Comparison of ENCODE assay signal across 1 cellular context in the genomic region with DNA sequence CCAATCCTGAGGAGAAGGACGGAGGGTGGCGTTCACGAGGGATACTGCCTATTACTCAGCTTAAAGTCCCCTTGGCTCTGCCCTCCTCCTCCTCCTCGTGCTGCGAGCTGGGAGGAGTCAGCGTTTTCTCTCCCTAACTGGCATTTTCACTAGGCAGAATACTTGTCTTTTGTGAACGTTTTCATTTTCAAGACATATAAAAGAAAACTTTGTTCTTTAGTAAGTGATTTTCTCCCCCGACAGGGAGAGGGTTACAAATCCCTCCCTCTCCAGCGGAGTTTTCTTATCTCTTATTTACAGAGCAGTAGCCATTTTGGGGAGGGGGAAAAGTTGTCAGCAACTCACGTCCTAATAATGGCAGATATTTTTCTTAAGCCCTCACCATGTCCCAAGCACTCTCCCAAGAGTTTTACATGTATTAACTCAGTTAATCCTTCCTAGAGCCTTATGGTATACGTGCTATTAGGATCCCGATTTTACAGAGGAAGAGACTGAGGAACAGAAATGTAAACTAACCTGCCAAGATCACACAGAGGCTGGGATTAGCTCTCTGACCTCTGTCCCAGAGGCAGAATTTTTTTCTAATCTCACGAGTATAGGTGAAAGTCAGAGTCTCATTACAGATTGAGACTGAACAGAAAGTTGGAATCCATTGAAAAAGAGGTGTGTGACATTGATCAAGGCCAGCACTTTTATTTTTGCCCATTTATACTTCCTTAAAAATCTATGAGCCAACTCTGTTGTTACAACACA.
A peak's percentile ranks its signal among the peaks of the same experiment; 100 is the strongest.
TF ChIP-seq lines count a peak whose summit lies in the region.

No MANE protein-coding gene starts in this region.

TF ChIP-seq in GM12878, 131 proteins besides CTCF, POLR2A, EP300 and RAD21 (continued from another document):
- TF ChIP-seq, protein P1, sequence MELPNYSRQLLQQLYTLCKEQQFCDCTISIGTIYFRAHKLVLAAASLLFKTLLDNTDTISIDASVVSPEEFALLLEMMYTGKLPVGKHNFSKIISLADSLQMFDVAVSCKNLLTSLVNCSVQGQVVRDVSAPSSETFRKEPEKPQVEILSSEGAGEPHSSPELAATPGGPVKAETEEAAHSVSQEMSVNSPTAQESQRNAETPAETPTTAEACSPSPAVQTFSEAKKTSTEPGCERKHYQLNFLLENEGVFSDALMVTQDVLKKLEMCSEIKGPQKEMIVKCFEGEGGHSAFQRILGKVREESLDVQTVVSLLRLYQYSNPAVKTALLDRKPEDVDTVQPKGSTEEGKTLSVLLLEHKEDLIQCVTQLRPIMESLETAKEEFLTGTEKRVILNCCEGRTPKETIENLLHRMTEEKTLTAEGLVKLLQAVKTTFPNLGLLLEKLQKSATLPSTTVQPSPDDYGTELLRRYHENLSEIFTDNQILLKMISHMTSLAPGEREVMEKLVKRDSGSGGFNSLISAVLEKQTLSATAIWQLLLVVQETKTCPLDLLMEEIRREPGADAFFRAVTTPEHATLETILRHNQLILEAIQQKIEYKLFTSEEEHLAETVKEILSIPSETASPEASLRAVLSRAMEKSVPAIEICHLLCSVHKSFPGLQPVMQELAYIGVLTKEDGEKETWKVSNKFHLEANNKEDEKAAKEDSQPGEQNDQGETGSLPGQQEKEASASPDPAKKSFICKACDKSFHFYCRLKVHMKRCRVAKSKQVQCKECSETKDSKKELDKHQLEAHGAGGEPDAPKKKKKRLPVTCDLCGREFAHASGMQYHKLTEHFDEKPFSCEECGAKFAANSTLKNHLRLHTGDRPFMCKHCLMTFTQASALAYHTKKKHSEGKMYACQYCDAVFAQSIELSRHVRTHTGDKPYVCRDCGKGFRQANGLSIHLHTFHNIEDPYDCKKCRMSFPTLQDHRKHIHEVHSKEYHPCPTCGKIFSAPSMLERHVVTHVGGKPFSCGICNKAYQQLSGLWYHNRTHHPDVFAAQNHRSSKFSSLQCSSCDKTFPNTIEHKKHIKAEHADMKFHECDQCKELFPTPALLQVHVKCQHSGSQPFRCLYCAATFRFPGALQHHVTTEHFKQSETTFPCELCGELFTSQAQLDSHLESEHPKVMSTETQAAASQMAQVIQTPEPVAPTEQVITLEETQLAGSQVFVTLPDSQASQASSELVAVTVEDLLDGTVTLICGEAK (IDR thresholded peaks at IDR 0.05; ENCODE audit: borderline replicate concordance): no peak
- TF ChIP-seq, protein P2, sequence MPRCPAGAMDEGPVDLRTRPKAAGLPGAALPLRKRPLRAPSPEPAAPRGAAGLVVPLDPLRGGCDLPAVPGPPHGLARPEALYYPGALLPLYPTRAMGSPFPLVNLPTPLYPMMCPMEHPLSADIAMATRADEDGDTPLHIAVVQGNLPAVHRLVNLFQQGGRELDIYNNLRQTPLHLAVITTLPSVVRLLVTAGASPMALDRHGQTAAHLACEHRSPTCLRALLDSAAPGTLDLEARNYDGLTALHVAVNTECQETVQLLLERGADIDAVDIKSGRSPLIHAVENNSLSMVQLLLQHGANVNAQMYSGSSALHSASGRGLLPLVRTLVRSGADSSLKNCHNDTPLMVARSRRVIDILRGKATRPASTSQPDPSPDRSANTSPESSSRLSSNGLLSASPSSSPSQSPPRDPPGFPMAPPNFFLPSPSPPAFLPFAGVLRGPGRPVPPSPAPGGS (IDR thresholded peaks at IDR 0.05; ENCODE audit: borderline replicate concordance, insufficient read depth, low read depth, low read length, poor library complexity, severe bottlenecking): no peak
- TF ChIP-seq ATF7 (IDR thresholded peaks at IDR 0.05; ENCODE audit: low read depth): no peak; the same call in 1 of the 2 replicates
- TF ChIP-seq, protein P3, sequence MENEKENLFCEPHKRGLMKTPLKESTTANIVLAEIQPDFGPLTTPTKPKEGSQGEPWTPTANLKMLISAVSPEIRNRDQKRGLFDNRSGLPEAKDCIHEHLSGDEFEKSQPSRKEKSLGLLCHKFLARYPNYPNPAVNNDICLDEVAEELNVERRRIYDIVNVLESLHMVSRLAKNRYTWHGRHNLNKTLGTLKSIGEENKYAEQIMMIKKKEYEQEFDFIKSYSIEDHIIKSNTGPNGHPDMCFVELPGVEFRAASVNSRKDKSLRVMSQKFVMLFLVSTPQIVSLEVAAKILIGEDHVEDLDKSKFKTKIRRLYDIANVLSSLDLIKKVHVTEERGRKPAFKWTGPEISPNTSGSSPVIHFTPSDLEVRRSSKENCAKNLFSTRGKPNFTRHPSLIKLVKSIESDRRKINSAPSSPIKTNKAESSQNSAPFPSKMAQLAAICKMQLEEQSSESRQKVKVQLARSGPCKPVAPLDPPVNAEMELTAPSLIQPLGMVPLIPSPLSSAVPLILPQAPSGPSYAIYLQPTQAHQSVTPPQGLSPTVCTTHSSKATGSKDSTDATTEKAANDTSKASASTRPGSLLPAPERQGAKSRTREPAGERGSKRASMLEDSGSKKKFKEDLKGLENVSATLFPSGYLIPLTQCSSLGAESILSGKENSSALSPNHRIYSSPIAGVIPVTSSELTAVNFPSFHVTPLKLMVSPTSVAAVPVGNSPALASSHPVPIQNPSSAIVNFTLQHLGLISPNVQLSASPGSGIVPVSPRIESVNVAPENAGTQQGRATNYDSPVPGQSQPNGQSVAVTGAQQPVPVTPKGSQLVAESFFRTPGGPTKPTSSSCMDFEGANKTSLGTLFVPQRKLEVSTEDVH (IDR thresholded peaks at IDR 0.05; ENCODE audit: low read depth, partially characterized antibody): no peak
- 0 out of 2 replicates have a peak, but pooled peaks have one; percentile 12 for TF ChIP-seq SMARCA5 (IDR thresholded peaks at IDR 0.05)
- TF ChIP-seq FOS (IDR thresholded peaks at IDR 0.05; ENCODE audit: borderline replicate concordance, extremely low read depth, insufficient read length): no peak
- TF ChIP-seq, protein P4, sequence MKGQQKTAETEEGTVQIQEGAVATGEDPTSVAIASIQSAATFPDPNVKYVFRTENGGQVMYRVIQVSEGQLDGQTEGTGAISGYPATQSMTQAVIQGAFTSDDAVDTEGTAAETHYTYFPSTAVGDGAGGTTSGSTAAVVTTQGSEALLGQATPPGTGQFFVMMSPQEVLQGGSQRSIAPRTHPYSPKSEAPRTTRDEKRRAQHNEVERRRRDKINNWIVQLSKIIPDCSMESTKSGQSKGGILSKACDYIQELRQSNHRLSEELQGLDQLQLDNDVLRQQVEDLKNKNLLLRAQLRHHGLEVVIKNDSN (IDR thresholded peaks at IDR 0.05; ENCODE audit: borderline replicate concordance, extremely low read length, insufficient read depth, low read depth, low read length): no peak
- peak; percentile 53; the same call in 1 of the 2 replicates for TF ChIP-seq RB1 (IDR thresholded peaks at IDR 0.05; ENCODE audit: borderline replicate concordance)
- no peak for TF ChIP-seq NBN (IDR thresholded peaks at IDR 0.05)
- TF ChIP-seq YY1 (IDR thresholded peaks at IDR 0.05; ENCODE audit: low read depth, low read length): peak; percentile 88
- no peak for TF ChIP-seq SREBF1 (IDR thresholded peaks at IDR 0.05; ENCODE audit: low read length)
- TF ChIP-seq NR2C1 (IDR thresholded peaks at IDR 0.05): no peak
- TF ChIP-seq, protein P5, sequence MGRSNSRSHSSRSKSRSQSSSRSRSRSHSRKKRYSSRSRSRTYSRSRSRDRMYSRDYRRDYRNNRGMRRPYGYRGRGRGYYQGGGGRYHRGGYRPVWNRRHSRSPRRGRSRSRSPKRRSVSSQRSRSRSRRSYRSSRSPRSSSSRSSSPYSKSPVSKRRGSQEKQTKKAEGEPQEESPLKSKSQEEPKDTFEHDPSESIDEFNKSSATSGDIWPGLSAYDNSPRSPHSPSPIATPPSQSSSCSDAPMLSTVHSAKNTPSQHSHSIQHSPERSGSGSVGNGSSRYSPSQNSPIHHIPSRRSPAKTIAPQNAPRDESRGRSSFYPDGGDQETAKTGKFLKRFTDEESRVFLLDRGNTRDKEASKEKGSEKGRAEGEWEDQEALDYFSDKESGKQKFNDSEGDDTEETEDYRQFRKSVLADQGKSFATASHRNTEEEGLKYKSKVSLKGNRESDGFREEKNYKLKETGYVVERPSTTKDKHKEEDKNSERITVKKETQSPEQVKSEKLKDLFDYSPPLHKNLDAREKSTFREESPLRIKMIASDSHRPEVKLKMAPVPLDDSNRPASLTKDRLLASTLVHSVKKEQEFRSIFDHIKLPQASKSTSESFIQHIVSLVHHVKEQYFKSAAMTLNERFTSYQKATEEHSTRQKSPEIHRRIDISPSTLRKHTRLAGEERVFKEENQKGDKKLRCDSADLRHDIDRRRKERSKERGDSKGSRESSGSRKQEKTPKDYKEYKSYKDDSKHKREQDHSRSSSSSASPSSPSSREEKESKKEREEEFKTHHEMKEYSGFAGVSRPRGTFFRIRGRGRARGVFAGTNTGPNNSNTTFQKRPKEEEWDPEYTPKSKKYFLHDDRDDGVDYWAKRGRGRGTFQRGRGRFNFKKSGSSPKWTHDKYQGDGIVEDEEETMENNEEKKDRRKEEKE (IDR thresholded peaks at IDR 0.05): no peak
- TF ChIP-seq BHLHE40 (IDR thresholded peaks at IDR 0.05; ENCODE audit: borderline replicate concordance in 1 of 2, low read depth in 2 of 2, low read length in 1 of 2): 0 out of 4 replicates have a peak, but pooled peaks of 1 of the 2 experiments have one; percentile 27
- TF ChIP-seq, protein P6, sequence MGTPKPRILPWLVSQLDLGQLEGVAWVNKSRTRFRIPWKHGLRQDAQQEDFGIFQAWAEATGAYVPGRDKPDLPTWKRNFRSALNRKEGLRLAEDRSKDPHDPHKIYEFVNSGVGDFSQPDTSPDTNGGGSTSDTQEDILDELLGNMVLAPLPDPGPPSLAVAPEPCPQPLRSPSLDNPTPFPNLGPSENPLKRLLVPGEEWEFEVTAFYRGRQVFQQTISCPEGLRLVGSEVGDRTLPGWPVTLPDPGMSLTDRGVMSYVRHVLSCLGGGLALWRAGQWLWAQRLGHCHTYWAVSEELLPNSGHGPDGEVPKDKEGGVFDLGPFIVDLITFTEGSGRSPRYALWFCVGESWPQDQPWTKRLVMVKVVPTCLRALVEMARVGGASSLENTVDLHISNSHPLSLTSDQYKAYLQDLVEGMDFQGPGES (IDR thresholded peaks at IDR 0.05): no peak
TF ChIP-seq in GM12878: peak in this region for 33.
